21 cellular contexts compared by ENCODE assay signal in the genomic region with DNA sequence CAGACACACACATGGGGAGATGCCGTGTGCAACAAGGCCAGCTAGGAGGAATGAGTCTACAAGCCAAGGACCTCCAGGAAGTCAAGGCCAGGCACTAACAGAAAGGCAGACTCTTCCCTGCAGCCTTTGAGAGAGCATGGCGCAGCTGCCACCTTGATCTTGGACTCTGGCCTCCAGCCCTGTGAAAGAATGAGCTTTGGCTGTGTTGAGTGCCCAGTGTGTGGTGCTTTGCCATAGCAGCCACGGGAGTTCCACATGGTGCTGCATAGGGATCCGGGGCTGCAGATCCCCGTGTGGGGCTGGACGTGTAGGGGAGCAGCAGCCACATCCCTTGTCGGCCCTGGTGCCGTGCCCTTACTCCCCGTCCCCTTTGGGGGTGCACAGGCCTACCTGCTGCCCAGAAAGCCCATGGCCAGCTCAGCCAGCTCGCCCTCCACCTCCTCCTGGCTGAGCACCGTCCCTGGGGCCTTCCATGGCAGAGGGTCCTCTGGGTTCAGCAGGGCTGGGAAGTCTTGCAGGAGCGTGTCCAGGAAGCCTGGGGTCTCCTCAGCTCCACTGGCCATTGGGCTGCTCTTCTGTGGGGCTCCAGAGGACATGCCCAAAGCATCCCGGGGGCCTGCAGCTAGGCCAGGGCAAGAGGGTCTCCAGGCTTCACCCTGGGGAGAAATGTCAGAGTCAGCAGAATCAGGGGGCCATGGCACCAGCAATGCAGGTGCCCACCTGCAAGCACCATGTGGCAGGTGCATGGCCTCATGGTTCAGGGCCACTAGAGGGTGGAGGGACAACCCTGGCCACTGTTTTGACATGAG. TPM values are rescaled to one million over a fixed set of nuclear protein-coding genes. Genes with fewer than 3 reads are reported as not detected.
DNase-seq lines count a peak whose midpoint lies in the region; ATAC-seq, FAIRE-seq and TF ChIP-seq lines count a peak whose summit lies in the region.
"Had no signal": no experiment of that assay in that cellular context is flagged by ENCODE, and none has a peak within 500 bp of the region (broad histone marks: within the 10 kb centered on the region; RNA-seq: fewer than 3 reads in every experiment).

No MANE protein-coding gene starts in this region.

- H3K9ac ChIP-seq in HepG2 (ENCODE audit: insufficient read depth, low read depth, low read length), result no peak overlapping the region

- no peak for ATAC-seq in CD4-positive, CD25-positive, alpha-beta regulatory T cell (ENCODE audit: low read depth in 2 of 2)
- ATAC-seq in HepG2, result no peak
- ATAC-seq in HG03457 (IDR thresholded peaks at IDR 0.05; ENCODE audit: unreplicated experiment), result no peak
- ATAC-seq in GM18519 (IDR thresholded peaks at IDR 0.05; ENCODE audit: low FRiP score, unreplicated experiment), result no peak
- ATAC-seq: GM12878; naive thymus-derived CD4-positive, alpha-beta T cell had no signal

- peaks cover 17% of the 10 kb centered on the region for H3K36me3 Mint-ChIP-seq in CD4-positive, CD25-positive, alpha-beta regulatory T cell

- H3K9me3 ChIP-seq in CD4-positive, CD25-positive, alpha-beta regulatory T cell (ENCODE audit: control insufficient read depth in 2 of 2, low read length in 2 of 2), result no peaks in the 10 kb centered on the region
- no peaks in the 10 kb centered on the region for H3K9me3 ChIP-seq in adrenal gland (replicated peaks in 1 of 3)
- no peaks in the 10 kb centered on the region for H3K9me3 ChIP-seq in HepG2 (ENCODE audit: low read length)
- H3K9me3 ChIP-seq in stomach, result no peaks in the 10 kb centered on the region
- H3K9me3 ChIP-seq: SJCRH30 had no signal

- H3K79me2 ChIP-seq in HepG2 (ENCODE audit: insufficient read depth, low read length), result no peaks in the 10 kb centered on the region

- TF ChIP-seq RAD21 in HepG2 (CRISPR knock-in tag; IDR thresholded peaks at IDR 0.05), result no peak

- TF ChIP-seq POLR2A in adrenal gland (IDR thresholded peaks at IDR 0.05), result no peak
- TF ChIP-seq POLR2A in HepG2 (IDR thresholded peaks at IDR 0.05; ENCODE audit: insufficient read depth in 1 of 2, low read depth in 2 of 2, low read length in 2 of 2), result no peak
- TF ChIP-seq POLR2A in stomach (IDR thresholded peaks at IDR 0.05), result no peak
- no peak for TF ChIP-seq POLR2A in erythroblast (IDR thresholded peaks at IDR 0.05; ENCODE audit: low read length)

- no peaks in the 10 kb centered on the region for H3K36me3 ChIP-seq in CD4-positive, CD25-positive, alpha-beta regulatory T cell (ENCODE audit: control insufficient read depth, insufficient read depth, low read length)
- H3K36me3 ChIP-seq in adrenal gland (replicated peaks in 1 of 2) (peaks cover 0 to 25% of the 10 kb centered on the region in 2 donors), HepG2 (replicated peaks in 1 of 2; ENCODE audit: control insufficient read depth in 1 of 2, insufficient read depth in 2 of 2, low read length in 2 of 2) (peaks cover 5 to 25% of the 10 kb centered on the region in 2 experiments; a peak in 4 of 5 replicates), stomach (peaks cover 8 to 40% (median 27%) of the 10 kb centered on the region in 4 donors)

- no peak overlapping the region for H3K4me2 ChIP-seq in HepG2 (ENCODE audit: low read depth, low read length)

- in situ Hi-C loops in HepG2 (cut with HindIII; ENCODE audit: extremely low pct_ligation_motif_present, low pct_unique_long_range_greater_than_20kb), result loop anchor here (5.0 kb wide), 1 partner anchor 233 kb away; no protein-coding TSS in a partner anchor

- H3K27me3 Mint-ChIP-seq in CD4-positive, CD25-positive, alpha-beta regulatory T cell, result no peaks in the 10 kb centered on the region
- H3K27me3 Mint-ChIP-seq: activated B cell treated with CpG ODN at 0.5 μM for 24 hours; naive thymus-derived CD4-positive, alpha-beta T cell; progenitor cell of endocrine pancreas had no signal

- no peaks in the 10 kb centered on the region for H3K9me3 Mint-ChIP-seq in CD4-positive, CD25-positive, alpha-beta regulatory T cell
- H3K9me3 Mint-ChIP-seq: activated B cell treated with CpG ODN at 0.5 μM for 24 hours; naive thymus-derived CD4-positive, alpha-beta T cell had no signal

- POLR2A ChIA-PET in HepG2 (lab: Yijun Ruan, JAX), result no interaction called here

- no peak overlapping the region for H2AFZ ChIP-seq in HepG2 (ENCODE audit: low read length)

- TF ChIP-seq CTCF in adrenal gland (IDR thresholded peaks at IDR 0.05) (no peak), HepG2 (CRISPR knock-in tag; IDR thresholded peaks at IDR 0.05) (no peak), stomach (IDR thresholded peaks at IDR 0.05) (no peak)

- peak overlapping the region in 2 of 3 donors; percentile 10 to 69 for H3K27ac Mint-ChIP-seq in CD4-positive, CD25-positive, alpha-beta regulatory T cell
- H3K27ac Mint-ChIP-seq: activated B cell treated with CpG ODN at 0.5 μM for 24 hours had no signal

- peak overlapping the region in 1 of 4 donors; percentile 52 for H3K4me3 Mint-ChIP-seq in CD4-positive, CD25-positive, alpha-beta regulatory T cell
- H3K4me3 Mint-ChIP-seq: activated B cell treated with CpG ODN at 0.5 μM for 24 hours; naive thymus-derived CD4-positive, alpha-beta T cell had no signal

- BruUV-seq in HepG2 (replicated peaks; lab: Mats Ljungman, UMichigan), result no TSS peak

- CTCF ChIA-PET in HepG2 (lab: Yijun Ruan, JAX; ENCODE audit: low intra/inter-chr PET ratio, low total read pairs), result no interaction called here

- H3K4me1 ChIP-seq in CD4-positive, CD25-positive, alpha-beta regulatory T cell (ENCODE audit: control insufficient read depth, insufficient read depth, low read length, poor library complexity, severe bottlenecking), result peaks cover 2% of the 10 kb centered on the region
- peaks cover 26 to 48% of the 10 kb centered on the region in 2 donors for H3K4me1 ChIP-seq in adrenal gland (replicated peaks in 1 of 2)
- no peaks in the 10 kb centered on the region for H3K4me1 ChIP-seq in HepG2 (ENCODE audit: insufficient read depth, low read length)
- peaks cover 25 to 88% (median 62%) of the 10 kb centered on the region in 4 donors for H3K4me1 ChIP-seq in stomach

- DNase-seq in CD4-positive, CD25-positive, alpha-beta regulatory T cell, result no peak
- peak in 3 of 7 donors; percentile 30 to 33 (median 32) for DNase-seq in adrenal gland
- no peak for DNase-seq in HepG2 (ENCODE audit: low spot score)
- DNase-seq in stomach, result no peak
- DNase-seq in erythroblast (lab: John Stamatoyannopoulos, UW), result no peak
- DNase-seq: activated B cell treated with CpG ODN at 0.5 μM for 24 hours; AML-193; foreskin melanocyte; GDM1; NCI-H2081; NCI-H526; OCI-M1; SJCRH30; stimulated activated naive CD4-positive, alpha-beta T cell treated with Interleukin-2 at 50 U/mL for 16 hours; T-helper 2 cell had no signal

- no peaks in the 10 kb centered on the region for H3K27me3 ChIP-seq in CD4-positive, CD25-positive, alpha-beta regulatory T cell (ENCODE audit: control insufficient read depth, insufficient read depth, low read length)
- H3K27me3 ChIP-seq in adrenal gland (no peaks in the 10 kb centered on the region), HepG2 (ENCODE audit: control insufficient read depth in 1 of 2, insufficient read depth in 2 of 2, low read length in 2 of 2) (no peaks in the 10 kb centered on the region), stomach (no peaks in the 10 kb centered on the region)
- H3K27me3 ChIP-seq: SJCRH30 had no signal

- 72 to 100% (median 79%) methylated on average over 1 to 13 of the region's 13 CpGs for WGBS in adrenal gland, 4 donors
- no CpG with 5 or more reads among the region's 13 CpGs for WGBS in HepG2 (ENCODE audit: low lambda C conversion rate)
- 86 to 96% (median 88%) methylated on average over 1 to 13 of the region's 13 CpGs for WGBS in stomach, 5 donors

- H3K4me3 ChIP-seq in CD4-positive, CD25-positive, alpha-beta regulatory T cell (ENCODE audit: low read depth, low read length), result no peak overlapping the region
- H3K4me3 ChIP-seq in adrenal gland (no peak overlapping the region), HepG2 (replicated peaks in 1 of 3; ENCODE audit: insufficient read depth in 1 of 3, low read depth in 2 of 3, low read length in 3 of 3) (no peak overlapping the region), stomach (no peak overlapping the region)
- H3K4me3 ChIP-seq: GM12878, lung, SJCRH30 had no signal

- TF ChIP-seq EP300 in HepG2 (IDR thresholded peaks at IDR 0.05; ENCODE audit: low read depth in 2 of 2, low read length in 2 of 2) (no peak), HepG2 (CRISPR knock-in tag; IDR thresholded peaks at IDR 0.05; ENCODE audit: borderline replicate concordance) (no peak), stomach (IDR thresholded peaks at IDR 0.05) (no peak)

- intact Hi-C loops in adrenal gland (cut with DNase I), result loop anchor here in 1 of 2 donors (10.0 kb wide), 1 partner anchor 231 kb away; no protein-coding TSS in a partner anchor
- intact Hi-C loops in HepG2 (cut with micrococcal nuclease; ENCODE audit: unreplicated experiment), result no loop called here
- intact Hi-C loops in stomach (cut with DNase I; ENCODE audit: low total_unique reads), result no loop called here

- H3K4me1 Mint-ChIP-seq in CD4-positive, CD25-positive, alpha-beta regulatory T cell, result peaks cover 0 to 43% (median 21%) of the 10 kb centered on the region in 4 donors

- 0 out of 2 replicates have a peak, but pooled peaks cover 4% of the 10 kb centered on the region for H4K20me1 ChIP-seq in HepG2 (ENCODE audit: insufficient read depth, low read length)

- no peak overlapping the region for H3K27ac ChIP-seq in CD4-positive, CD25-positive, alpha-beta regulatory T cell (ENCODE audit: insufficient read depth, low read length, poor library complexity, severe bottlenecking)
- H3K27ac ChIP-seq in adrenal gland (peak overlapping the region in 3 of 5 donors; percentile 19 to 98 (median 26)), HepG2 (ENCODE audit: extremely low read length, insufficient read depth, low read length) (no peak overlapping the region), stomach (peak overlapping the region in 3 of 5 donors; percentile 45 to 80 (median 74))
- H3K27ac ChIP-seq: SJCRH30 had no signal

- FAIRE-seq in HepG2 (lab: Jason Lieb, UNC), result no peak
- FAIRE-seq: GM12878 had no signal

RNA-seq across cellular contexts. Expression of a gene that starts 7.0 kb away (rescaled TPM):
- 19.6 TPM for total RNA-seq in CD4-positive, CD25-positive, alpha-beta regulatory T cell
- polyA plus RNA-seq in CD4-positive, CD25-positive, alpha-beta regulatory T cell, result 1 to 10 TPM; 5.6 to 8.7 (median 6.6) TPM
- total RNA-seq in adrenal gland (10 to 100 TPM; 38.8 to 60.6 (median 45.5) TPM), HepG2 (2016; rRNA removed; fragmentation: Illumina TruSeq; extraction: Trizol) (19.6 and 20.4 TPM in 2 replicates), stomach (100 to 1,000 TPM in 1 of 5 donors, 10 to 100 TPM in 4; 12.6 to 285 (median 22.3) TPM)
- polyA plus RNA-seq in adrenal gland (10 to 100 TPM in 2 of 3 donors, 1 to 10 TPM in 1; 9.9 to 29.2 (median 20.1) TPM), HepG2 (2011; rRNA removed) (11.0 and 14.4 TPM in 2 replicates), stomach (1 to 10 TPM; 6.7 to 9.9 (median 8.1) TPM)
- 1.8 TPM in 2 replicates for total RNA-seq in HepG2 (2016; cell fraction: cytosol; rRNA removed; fragmentation: Illumina TruSeq; extraction: Trizol; ENCODE audit: low read depth)
- total RNA-seq in HepG2 (2016; cell fraction: insoluble cytoplasmic fraction; rRNA removed; fragmentation: Illumina TruSeq; extraction: Trizol), result 19.5 and 19.8 TPM in 2 replicates
- total RNA-seq in HepG2 (2016; cell fraction: membrane; rRNA removed; fragmentation: Illumina TruSeq; extraction: Trizol), result 5.8 and 7.5 TPM in 2 replicates
- total RNA-seq in HepG2 (2016; cell fraction: nucleus; rRNA removed; fragmentation: Illumina TruSeq; extraction: Trizol), result 13.2 and 13.5 TPM in 2 replicates
- polyA plus RNA-seq in HepG2 (2011; cell fraction: cytosol; rRNA removed), result 8.9 and 10.5 TPM in 2 replicates
- 51.0 and 62.2 TPM in 2 replicates for polyA plus RNA-seq in HepG2 (2011; cell fraction: nucleus; rRNA removed)
- 7.7 and 10.0 TPM in 2 replicates for polyA plus RNA-seq in HepG2 (2012)
- polyA plus RNA-seq in HepG2 (2016; cell fraction: cytosol; fragmentation: Illumina TruSeq; extraction: Trizol; ENCODE audit: low read depth), result 1.2 and 1.9 TPM in 2 replicates
- 11.3 and 12.7 TPM in 2 replicates for polyA plus RNA-seq in HepG2 (2016; cell fraction: insoluble cytoplasmic fraction; fragmentation: Illumina TruSeq; extraction: Trizol; ENCODE audit: low read depth)
- polyA plus RNA-seq in HepG2 (2016; cell fraction: membrane; fragmentation: Illumina TruSeq; extraction: Trizol; ENCODE audit: low read depth), result 3.0 and 4.1 TPM in 2 replicates
- polyA plus RNA-seq in HepG2 (2016; cell fraction: nucleus; fragmentation: Illumina TruSeq; extraction: Trizol; ENCODE audit: insufficient read depth, low read depth), result 19.5 and 30.2 TPM in 2 replicates
- polyA minus RNA-seq in HepG2 (2011; rRNA and poly(A)+ RNA removed; ENCODE audit: low replicate concordance), result 9.9 and 30.7 TPM in 2 replicates
- 9.1 and 9.8 TPM in 2 replicates for polyA minus RNA-seq in HepG2 (2011; cell fraction: cytosol; rRNA and poly(A)+ RNA removed)
- polyA minus RNA-seq in HepG2 (2011; cell fraction: nucleus; rRNA and poly(A)+ RNA removed), result 7.8 and 8.6 TPM in 2 replicates

RNA-seq across cellular contexts. Expression of a gene that starts 36.9 kb away (rescaled TPM):
- total RNA-seq in CD4-positive, CD25-positive, alpha-beta regulatory T cell, result 56.7 TPM
- 10 to 100 TPM; 13.1 to 17.4 (median 14.3) TPM for polyA plus RNA-seq in CD4-positive, CD25-positive, alpha-beta regulatory T cell
- total RNA-seq in adrenal gland (10 to 100 TPM; 15.3 to 31.0 (median 24.5) TPM), HepG2 (2016; rRNA removed; fragmentation: Illumina TruSeq; extraction: Trizol) (18.2 and 28.5 TPM in 2 replicates), stomach (100 to 1,000 TPM in 1 of 5 donors, 10 to 100 TPM in 4; 25.0 to 509 (median 38.5) TPM)
- polyA plus RNA-seq in adrenal gland (10 to 100 TPM in 2 of 3 donors, 1 to 10 TPM in 1; 8.5 to 31.8 (median 18.6) TPM), HepG2 (2011; rRNA removed) (29.7 and 36.2 TPM in 2 replicates), stomach (10 to 100 TPM in 1 of 3 donors, 1 to 10 TPM in 2; 3.8 to 13.8 (median 5.9) TPM)
- 15.2 and 19.6 TPM in 2 replicates for total RNA-seq in HepG2 (2016; cell fraction: cytosol; rRNA removed; fragmentation: Illumina TruSeq; extraction: Trizol; ENCODE audit: low read depth)
- total RNA-seq in HepG2 (2016; cell fraction: insoluble cytoplasmic fraction; rRNA removed; fragmentation: Illumina TruSeq; extraction: Trizol), result 16.3 and 26.7 TPM in 2 replicates
- total RNA-seq in HepG2 (2016; cell fraction: membrane; rRNA removed; fragmentation: Illumina TruSeq; extraction: Trizol), result 11.0 and 11.7 TPM in 2 replicates
- total RNA-seq in HepG2 (2016; cell fraction: nucleus; rRNA removed; fragmentation: Illumina TruSeq; extraction: Trizol), result 44.1 and 55.2 TPM in 2 replicates
- 8.8 and 12.0 TPM in 2 replicates for polyA plus RNA-seq in HepG2 (2011; cell fraction: cytosol; rRNA removed)
- 321 and 373 TPM in 2 replicates for polyA plus RNA-seq in HepG2 (2011; cell fraction: nucleus; rRNA removed)
- 22.3 and 45.3 TPM in 2 replicates for polyA plus RNA-seq in HepG2 (2012)
- 1.6 and 1.8 TPM in 2 replicates for polyA plus RNA-seq in HepG2 (2016; cell fraction: cytosol; fragmentation: Illumina TruSeq; extraction: Trizol; ENCODE audit: low read depth)
- polyA plus RNA-seq in HepG2 (2016; cell fraction: insoluble cytoplasmic fraction; fragmentation: Illumina TruSeq; extraction: Trizol; ENCODE audit: low read depth), result 13.9 and 14.0 TPM in 2 replicates
- polyA plus RNA-seq in HepG2 (2016; cell fraction: membrane; fragmentation: Illumina TruSeq; extraction: Trizol; ENCODE audit: low read depth), result 2.7 and 2.9 TPM in 2 replicates
- 115 and 122 TPM in 2 replicates for polyA plus RNA-seq in HepG2 (2016; cell fraction: nucleus; fragmentation: Illumina TruSeq; extraction: Trizol; ENCODE audit: insufficient read depth, low read depth)
- 29.4 and 31.9 TPM in 2 replicates for polyA minus RNA-seq in HepG2 (2011; rRNA and poly(A)+ RNA removed; ENCODE audit: low replicate concordance)
- 3.7 and 5.9 TPM in 2 replicates for polyA minus RNA-seq in HepG2 (2011; cell fraction: cytosol; rRNA and poly(A)+ RNA removed)
- polyA minus RNA-seq in HepG2 (2011; cell fraction: nucleus; rRNA and poly(A)+ RNA removed), result 49.7 and 52.4 TPM in 2 replicates

Comparison
In these comparisons a context has a peak if more than half of its experiments do, and no peak if none do; other contexts are left out.
1. H3K27ac ChIP-seq: peak in adrenal gland (3 of 5) and stomach (3 of 5); none in CD4-positive, CD25-positive, alpha-beta regulatory T cell (single experiment) and HepG2 (single experiment).